ENCODE assay signal across 30 cellular contexts in genomic region chr6:24089741-24090140, GRCh38. TPM values are rescaled to one million over a fixed set of nuclear protein-coding genes. Genes with fewer than 3 reads are reported as not detected.
"Had no signal": no experiment of that assay in that cellular context is flagged by ENCODE, and none has a peak within 500 bp of the region (broad histone marks: within the 10 kb centered on the region; RNA-seq: fewer than 3 reads in every experiment).

No MANE protein-coding gene starts in this region.

- H3K27me3 Mint-ChIP-seq: IgD-negative memory B cell, T-cell had no signal

- H3K4me3 Mint-ChIP-seq: IgD-negative memory B cell, T-cell had no signal

- H3K9me3 ChIP-seq: SK-N-SH had no signal

- H3K27ac Mint-ChIP-seq: IgD-negative memory B cell, T-cell had no signal

- FAIRE-seq: HTR-8/SVneo, K562 had no signal

- H3K9ac ChIP-seq: KMS-11, SK-N-SH had no signal

- H3K4me3 ChIP-seq: K562 had no signal

- H3K4me1 Mint-ChIP-seq: IgD-negative memory B cell, T-cell had no signal

- H3K36me3 Mint-ChIP-seq: IgD-negative memory B cell, T-cell had no signal

- H3K27ac ChIP-seq: HL-60, KMS-11, RWPE1 had no signal

- DNase-seq: Kasumi-1; MM.1S; NCI-H1092 treated with DMSO at 0.1 percent for 48 hours; NCI-H1436; NCI-H187; NCI-H2029; NCI-H2081 treated with DMSO at 0.1 percent for 48 hours; NCI-H2171 treated with DMSO at 0.1 percent for 48 hours; NCI-H226; NCI-H446; NCI-H510A; NCI-H524 treated with DMSO at 0.1 percent for 48 hours; NCI-H69; NCI-H774; NK-92 treated with Interleukin-12 subunit alpha and Interleukin-12 subunit beta, amount 100 ng/mL, for 24 hours; PC-3; SHP77; SK-N-SH; SW 1271; T-cell had no signal

- ATAC-seq: K562, Panc1, PC-3, T-cell had no signal

RNA-seq across cellular contexts. Expression of gene NRSN1, which starts 36.3 kb away (rescaled TPM):
- total RNA-seq: K562, M059J, OCI-LY7, PC-3, SK-MEL-5, T-cell had no signal
- polyA plus RNA-seq: IgD-negative memory B cell, K562 had no signal
